ENCODE assay signal across 13 cellular contexts in genomic region chr5:173452098-173452497, GRCh38.
DNase-seq lines count a peak whose midpoint lies in the region; ATAC-seq and TF ChIP-seq lines count a peak whose summit lies in the region.
"Had no signal": no experiment of that assay in that cellular context is flagged by ENCODE, and none has a peak within 500 bp of the region (broad histone marks: within the 10 kb centered on the region; RNA-seq: fewer than 3 reads in every experiment).

No MANE protein-coding gene starts in this region.

- H3K9ac ChIP-seq in liver (ENCODE audit: low read depth in 1 of 2, low read length in 2 of 2): no peak overlapping the region
- H3K9ac ChIP-seq: BLaER1, parathyroid adenoma had no signal

- ATAC-seq in GM18907 (IDR thresholded peaks at IDR 0.05; ENCODE audit: unreplicated experiment): no peak
- ATAC-seq in HG03457 (IDR thresholded peaks at IDR 0.05; ENCODE audit: unreplicated experiment): no peak
- ATAC-seq: activated T-cell treated with anti-CD3 and anti-CD28 coated beads, Interleukin-2, amount 50 U/mL, for 4 hours had no signal

- H3K9me3 ChIP-seq in liver (ENCODE audit: control insufficient read depth in 4 of 4, low read length in 3 of 4): no peaks in the 10 kb centered on the region
- H3K9me3 ChIP-seq: BLaER1 had no signal

- DNase-seq in AG20443 (ENCODE audit: low spot score): peak; percentile 71
- peak; percentile 96 for DNase-seq in NCI-H460 (ENCODE audit: extremely low read depth, low read depth)
- DNase-seq in dermis blood vessel endothelial cell: peak; percentile 60
- no peak for DNase-seq in stimulated activated CD4-positive, alpha-beta T cell treated with anti-CD3 and anti-CD28 coated beads, Interleukin-15, amount 100 ng/mL, for 24 hours
- DNase-seq in NCI-H128 (lab: John Stamatoyannopoulos, UW; ENCODE audit: unreplicated experiment): no peak
- DNase-seq: activated T-cell treated with anti-CD3 and anti-CD28 coated beads, Interleukin-2, amount 50 U/mL, for 4 hours; NCI-H524 treated with DMSO at 0.1 percent for 48 hours; T1000 had no signal

- TF ChIP-seq CTCF in liver (IDR thresholded peaks at IDR 0.05; ENCODE audit: low read depth, low read length, missing input control): no peak

- WGBS in liver: 29% methylated on average over 5 of the region's 5 CpGs

- no peak for TF ChIP-seq RAD21 in liver (IDR thresholded peaks at IDR 0.05)

- H3K27me3 ChIP-seq in liver (ENCODE audit: control insufficient read depth in 4 of 4, insufficient read depth in 4 of 4, low read length in 3 of 4): no peaks in the 10 kb centered on the region
- H3K27me3 ChIP-seq: BLaER1 had no signal

- peaks cover 2 to 12% (median 5%) of the 10 kb centered on the region in 4 donors for H3K4me1 ChIP-seq in liver (ENCODE audit: control insufficient read depth in 4 of 4, insufficient read depth in 4 of 4, low read length in 3 of 4)
- H3K4me1 ChIP-seq: parathyroid adenoma had no signal

- no peak overlapping the region for H3K27ac ChIP-seq in liver (ENCODE audit: low read depth in 1 of 2, low read length in 2 of 2)
- H3K27ac ChIP-seq: BLaER1, parathyroid adenoma had no signal

- H3K4me3 ChIP-seq in liver (ENCODE audit: low read depth in 1 of 3, low read length in 3 of 3): no peak overlapping the region
- H3K4me3 ChIP-seq: BLaER1 had no signal

- no peaks in the 10 kb centered on the region for H3K36me3 ChIP-seq in liver (ENCODE audit: control insufficient read depth in 4 of 4, insufficient read depth in 3 of 4, low read depth in 1 of 4, low read length in 3 of 4)
- H3K36me3 ChIP-seq: BLaER1 had no signal

TF ChIP-seq in liver, 16 proteins besides CTCF, POLR2A, EP300 and RAD21:
- no peak for TF ChIP-seq HNF4G (IDR thresholded peaks at IDR 0.05)
- no peak for TF ChIP-seq FOXA1 (IDR thresholded peaks at IDR 0.05)
- peak; percentile 23 for TF ChIP-seq MAX (IDR thresholded peaks at IDR 0.05)
- no peak for TF ChIP-seq JUND (IDR thresholded peaks at IDR 0.05)
- no peak for TF ChIP-seq YY1 (IDR thresholded peaks at IDR 0.05)
- no peak for TF ChIP-seq SP1 (IDR thresholded peaks at IDR 0.05)
- peak in 1 of 2 donors; percentile 24 for TF ChIP-seq HNF4A (conservative IDR thresholded peaks at IDR 0.05)
- TF ChIP-seq RXRA (IDR thresholded peaks at IDR 0.05): peak in 1 of 2 donors; percentile 29
- peak in 1 of 2 donors; percentile 16 for TF ChIP-seq GABPA (IDR thresholded peaks at IDR 0.05 in 1 of 2, conservative IDR thresholded peaks at IDR 0.05 in 1 of 2)
- no peak for TF ChIP-seq REST (IDR thresholded peaks at IDR 0.05)
- TF ChIP-seq TAF1 (conservative IDR thresholded peaks at IDR 0.05): no peak
- no peak for TF ChIP-seq ATF3 (IDR thresholded peaks at IDR 0.05)
TF ChIP-seq in liver: peak in this region for 4.

Comparison
In these comparisons a context has a peak if more than half of its experiments do, and no peak if none do; other contexts are left out.
1. DNase-seq: peak in AG20443 (single experiment), NCI-H460 (single experiment) and dermis blood vessel endothelial cell (single experiment); none in stimulated activated CD4-positive, alpha-beta T cell treated with anti-CD3 and anti-CD28 coated beads, Interleukin-15, amount 100 ng/mL, for 24 hours (single experiment) and NCI-H128 (single experiment).